In genomic region chr22:28829358-28830181, GRCh38 we compare ENCODE assay signal across 1 cellular context.
A peak's percentile ranks its signal among the peaks of the same experiment; 100 is the strongest.
TF ChIP-seq lines count a peak whose summit lies in the region.

No MANE protein-coding gene starts in this region.

TF ChIP-seq in HepG2, 621 proteins besides CTCF, POLR2A, EP300 and RAD21 (continued from another document):
- TF ChIP-seq ARID4A (CRISPR knock-in tag; IDR thresholded peaks at IDR 0.05; ENCODE audit: borderline replicate concordance): peak; percentile 50; the same call in 1 of the 2 replicates
- 0 out of 2 replicates have a peak, but pooled peaks have one; percentile 28 for TF ChIP-seq KDM4B (CRISPR knock-in tag; IDR thresholded peaks at IDR 0.05)
- peak; percentile 37 for TF ChIP-seq KDM3A (CRISPR knock-in tag; IDR thresholded peaks at IDR 0.05; ENCODE audit: low read depth)
- no peak; the same call in 1 of the 2 replicates for TF ChIP-seq TFDP2 (CRISPR knock-in tag; IDR thresholded peaks at IDR 0.05)
- TF ChIP-seq KLF9 (CRISPR knock-in tag; IDR thresholded peaks at IDR 0.05; ENCODE audit: low read depth): 0 out of 2 replicates have a peak, but pooled peaks have one; percentile 63
- TF ChIP-seq ZNF580 (CRISPR knock-in tag; IDR thresholded peaks at IDR 0.05; ENCODE audit: borderline replicate concordance, low read depth): 0 out of 2 replicates have a peak, but pooled peaks have one; percentile 75
- peak; percentile 67 for TF ChIP-seq KDM1A (CRISPR knock-in tag; IDR thresholded peaks at IDR 0.05)
- no peak for TF ChIP-seq GATA4 (IDR thresholded peaks at IDR 0.05; ENCODE audit: borderline replicate concordance, low read depth)
- TF ChIP-seq ZNF569 (CRISPR knock-in tag; IDR thresholded peaks at IDR 0.05; ENCODE audit: borderline replicate concordance): no peak
- TF ChIP-seq ZNF3 (CRISPR knock-in tag; IDR thresholded peaks at IDR 0.05): no peak
- TF ChIP-seq YY1 (IDR thresholded peaks at IDR 0.05; ENCODE audit: insufficient read depth, insufficient replicate concordance, low read depth, low read length): peak; percentile 15
- peak; percentile 64 for TF ChIP-seq FOXJ3 (CRISPR knock-in tag; IDR thresholded peaks at IDR 0.05; ENCODE audit: borderline replicate concordance)
- peak; percentile 98 for TF ChIP-seq GATAD2A (CRISPR knock-in tag; IDR thresholded peaks at IDR 0.05)
- TF ChIP-seq ETS1 (CRISPR knock-in tag; IDR thresholded peaks at IDR 0.05): no peak
- TF ChIP-seq SNAI1 (CRISPR knock-in tag; IDR thresholded peaks at IDR 0.05; ENCODE audit: borderline replicate concordance): no peak
- no peak; the same call in 1 of the 2 replicates for TF ChIP-seq ZNF629 (CRISPR knock-in tag; conservative IDR thresholded peaks at IDR 0.05)
- peak; percentile 36; the same call in 1 of the 2 replicates for TF ChIP-seq ISL2 (CRISPR knock-in tag; IDR thresholded peaks at IDR 0.05)
- TF ChIP-seq MEF2D (CRISPR knock-in tag; IDR thresholded peaks at IDR 0.05): peak; percentile 37; the same call in 1 of the 2 replicates
- peak; percentile 60; the same call in 1 of the 2 replicates for TF ChIP-seq YEATS2 (CRISPR knock-in tag; IDR thresholded peaks at IDR 0.05; ENCODE audit: borderline replicate concordance)
- no peak for TF ChIP-seq ZUFSP (CRISPR knock-in tag; IDR thresholded peaks at IDR 0.05; ENCODE audit: borderline replicate concordance)
- TF ChIP-seq MLX (CRISPR knock-in tag; IDR thresholded peaks at IDR 0.05): peak; percentile 60; the same call in 1 of the 2 replicates
- TF ChIP-seq HDAC2 (CRISPR knock-in tag; IDR thresholded peaks at IDR 0.05): peak; percentile 83
- 0 out of 2 replicates have a peak, but pooled peaks have one; percentile 47 for TF ChIP-seq ZNF639 (CRISPR knock-in tag; conservative IDR thresholded peaks at IDR 0.05)
- peak; percentile 35; the same call in 1 of the 2 replicates for TF ChIP-seq KMT2A (CRISPR knock-in tag; IDR thresholded peaks at IDR 0.05)
- no peak for TF ChIP-seq AGO2 (optimal IDR thresholded peaks at IDR 0.05; ENCODE audit: low read depth, low read length)
- TF ChIP-seq FOXO1 (CRISPR knock-in tag; IDR thresholded peaks at IDR 0.05): no peak; the same call in 1 of the 2 replicates
- peak; percentile 66 for TF ChIP-seq NFKBIZ (CRISPR knock-in tag; IDR thresholded peaks at IDR 0.05)
- peak; percentile 16; the same call in 1 of the 2 replicates for TF ChIP-seq ZBTB38 (CRISPR knock-in tag; IDR thresholded peaks at IDR 0.05)
- TF ChIP-seq MAZ (IDR thresholded peaks at IDR 0.05; ENCODE audit: borderline replicate concordance, low read depth, low read length): peak; percentile 41; the same call in 1 of the 2 replicates
- peak; percentile 31; the same call in 1 of the 2 replicates for TF ChIP-seq MAZ (CRISPR knock-in tag; IDR thresholded peaks at IDR 0.05; ENCODE audit: low read depth)
- TF ChIP-seq KAT8 (CRISPR knock-in tag; IDR thresholded peaks at IDR 0.05): peak; percentile 79
- TF ChIP-seq ZSCAN31 (CRISPR knock-in tag; IDR thresholded peaks at IDR 0.05; ENCODE audit: low read depth): 0 out of 2 replicates have a peak, but pooled peaks have one; percentile 36
- TF ChIP-seq ATF7-NPFF (CRISPR knock-in tag; IDR thresholded peaks at IDR 0.05; ENCODE audit: low read depth): no peak
- no peak for TF ChIP-seq ZBTB2 (CRISPR knock-in tag; IDR thresholded peaks at IDR 0.05; ENCODE audit: low read depth)
- no peak for TF ChIP-seq NFIB (CRISPR knock-in tag; IDR thresholded peaks at IDR 0.05; ENCODE audit: borderline replicate concordance)
- no peak for TF ChIP-seq CREB1 (IDR thresholded peaks at IDR 0.05)
- TF ChIP-seq CREB1 (CRISPR knock-in tag; IDR thresholded peaks at IDR 0.05): peak; percentile 63; the same call in 1 of the 2 replicates
- peak; percentile 18; the same call in 1 of the 2 replicates for TF ChIP-seq ZNF430 (CRISPR knock-in tag; IDR thresholded peaks at IDR 0.05)
- TF ChIP-seq RCOR2 (CRISPR knock-in tag; IDR thresholded peaks at IDR 0.05): peak; percentile 88
